Comparison of ENCODE assay signal across 8 cellular contexts in genomic region chr5:149517461-149518122, GRCh38. TPM values are rescaled to one million over a fixed set of nuclear protein-coding genes. Genes with fewer than 3 reads are reported as not detected.
A peak's percentile ranks its signal among the peaks of the same experiment; 100 is the strongest.
DNase-seq lines count a peak whose midpoint lies in the region; ATAC-seq, FAIRE-seq and TF ChIP-seq lines count a peak whose summit lies in the region.

No MANE protein-coding gene starts in this region.

- TF ChIP-seq CTCF in chondrocyte (IDR thresholded peaks at IDR 0.05): no peak

- H3K36me3 Mint-ChIP-seq in chondrocyte (ENCODE audit: low read depth): peaks cover 13% of the 10 kb centered on the region

- DNase-seq in NCI-H510A treated with DMSO at 0.1 percent for 48 hours (lab: John Stamatoyannopoulos, UW) (peak; percentile 12), NCI-H510A (lab: John Stamatoyannopoulos, UW) (no peak), chondrocyte (ENCODE audit: low spot score) (no peak), left lobe of liver (ENCODE audit: low spot score) (no peak), stromal cell of bone marrow (ENCODE audit: low read depth) (peak; percentile 8), GM12892 (ENCODE audit: insufficient read length) (no peak), T-helper 9 cell (no peak)
- DNase-seq in stimulated activated naive CD4-positive, alpha-beta T cell (lab: John Stamatoyannopoulos, UW): no peak

- no peaks in the 10 kb centered on the region for H3K9me3 Mint-ChIP-seq in chondrocyte (ENCODE audit: low read depth)

- no peak overlapping the region for H3K4me3 Mint-ChIP-seq in chondrocyte (ENCODE audit: unreplicated experiment)

- H3K27ac Mint-ChIP-seq in chondrocyte (ENCODE audit: unreplicated experiment): peak overlapping the region; percentile 73

- FAIRE-seq in GM12892 (lab: Jason Lieb, UNC): no peak

- no peaks in the 10 kb centered on the region for H3K27me3 Mint-ChIP-seq in chondrocyte (ENCODE audit: low read depth)

- H3K4me1 Mint-ChIP-seq in chondrocyte (ENCODE audit: low read depth): peaks cover 69% of the 10 kb centered on the region

- no peak for TF ChIP-seq POLR2A in GM12892 (IDR thresholded peaks at IDR 0.05; ENCODE audit: low read depth, low read length)

- peak; percentile 42 for ATAC-seq in left lobe of liver

RNA-seq across cellular contexts. Expression of gene CSNK1A1, which starts 33.6 kb away (rescaled TPM):
- total RNA-seq in chondrocyte (214 to 227 TPM (median 224 TPM) in 3 replicates), left lobe of liver (82.6 TPM)
- polyA plus RNA-seq in GM12892 (2012; ENCODE audit: missing spikeins): 69.0 TPM

Comparison
In these comparisons a context has a peak if more than half of its experiments do, and no peak if none do; other contexts are left out.
1. DNase-seq: peak in NCI-H510A treated with DMSO at 0.1 percent for 48 hours (single experiment) and stromal cell of bone marrow (single experiment); none in NCI-H510A (single experiment), chondrocyte (single experiment), left lobe of liver (single experiment), GM12892 (single experiment), T-helper 9 cell (single experiment) and stimulated activated naive CD4-positive, alpha-beta T cell (0 of 6).